In the genomic region with DNA sequence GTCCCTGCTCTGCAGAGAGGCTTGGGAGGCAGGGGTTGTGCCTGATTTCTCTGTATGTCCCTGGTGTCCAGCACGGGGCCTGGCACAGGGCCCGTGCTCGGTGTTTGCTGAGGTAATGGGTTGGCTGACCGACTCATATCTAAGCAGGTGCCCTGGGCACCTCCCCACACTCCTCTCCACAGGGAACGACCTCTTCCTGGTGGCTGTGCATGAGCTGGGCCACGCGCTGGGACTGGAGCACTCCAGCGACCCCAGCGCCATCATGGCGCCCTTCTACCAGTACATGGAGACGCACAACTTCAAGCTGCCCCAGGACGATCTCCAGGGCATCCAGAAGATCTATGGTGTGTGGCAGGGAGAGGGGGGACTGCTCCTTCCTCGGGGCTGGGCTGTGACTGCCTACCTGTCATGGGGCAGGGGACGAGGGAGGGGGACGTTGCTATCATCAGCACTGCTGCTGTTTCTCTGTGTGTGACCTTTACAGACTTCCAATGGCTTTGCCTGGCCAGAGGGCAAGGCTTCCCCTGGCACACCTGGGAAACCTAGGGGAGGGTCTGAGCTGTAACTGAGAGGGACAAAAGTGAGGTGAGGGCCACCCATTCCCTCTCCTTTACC, we compare ENCODE assay signal across 1 cellular context.
TF ChIP-seq lines count a peak whose summit lies in the region.

No MANE protein-coding gene starts in this region.

TF ChIP-seq in IMR-90, 13 proteins besides CTCF, POLR2A, EP300 and RAD21:
- no peak for TF ChIP-seq NFE2L2 (IDR thresholded peaks at IDR 0.05; ENCODE audit: low read depth, low read length)
- no peak for TF ChIP-seq BHLHE40 (IDR thresholded peaks at IDR 0.05; ENCODE audit: low read depth, low read length)
- no peak for TF ChIP-seq RFX5 (IDR thresholded peaks at IDR 0.05; ENCODE audit: low read depth, low read length)
- TF ChIP-seq, protein P1, sequence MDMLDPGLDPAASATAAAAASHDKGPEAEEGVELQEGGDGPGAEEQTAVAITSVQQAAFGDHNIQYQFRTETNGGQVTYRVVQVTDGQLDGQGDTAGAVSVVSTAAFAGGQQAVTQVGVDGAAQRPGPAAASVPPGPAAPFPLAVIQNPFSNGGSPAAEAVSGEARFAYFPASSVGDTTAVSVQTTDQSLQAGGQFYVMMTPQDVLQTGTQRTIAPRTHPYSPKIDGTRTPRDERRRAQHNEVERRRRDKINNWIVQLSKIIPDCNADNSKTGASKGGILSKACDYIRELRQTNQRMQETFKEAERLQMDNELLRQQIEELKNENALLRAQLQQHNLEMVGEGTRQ (IDR thresholded peaks at IDR 0.05; ENCODE audit: low read depth, low read length): no peak
- TF ChIP-seq MAZ (IDR thresholded peaks at IDR 0.05; ENCODE audit: borderline replicate concordance, low read depth, low read length): no peak
- TF ChIP-seq, protein P2, sequence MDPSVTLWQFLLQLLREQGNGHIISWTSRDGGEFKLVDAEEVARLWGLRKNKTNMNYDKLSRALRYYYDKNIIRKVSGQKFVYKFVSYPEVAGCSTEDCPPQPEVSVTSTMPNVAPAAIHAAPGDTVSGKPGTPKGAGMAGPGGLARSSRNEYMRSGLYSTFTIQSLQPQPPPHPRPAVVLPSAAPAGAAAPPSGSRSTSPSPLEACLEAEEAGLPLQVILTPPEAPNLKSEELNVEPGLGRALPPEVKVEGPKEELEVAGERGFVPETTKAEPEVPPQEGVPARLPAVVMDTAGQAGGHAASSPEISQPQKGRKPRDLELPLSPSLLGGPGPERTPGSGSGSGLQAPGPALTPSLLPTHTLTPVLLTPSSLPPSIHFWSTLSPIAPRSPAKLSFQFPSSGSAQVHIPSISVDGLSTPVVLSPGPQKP (IDR thresholded peaks at IDR 0.05; ENCODE audit: borderline replicate concordance, low read depth, low read length): no peak
- no peak for TF ChIP-seq RCOR1 (IDR thresholded peaks at IDR 0.05; ENCODE audit: insufficient replicate concordance, low read length)
- no peak for TF ChIP-seq CEBPB (IDR thresholded peaks at IDR 0.05; ENCODE audit: low read depth, low read length)
- no peak for TF ChIP-seq MXI1 (IDR thresholded peaks at IDR 0.05; ENCODE audit: borderline replicate concordance, low read depth, low read length)
- TF ChIP-seq CHD1 (IDR thresholded peaks at IDR 0.05; ENCODE audit: low read depth, low read length): no peak
- no peak for TF ChIP-seq SMC3 (IDR thresholded peaks at IDR 0.05; ENCODE audit: low read depth, low read length)
